ENCODE assay signal across 26 cellular contexts in the genomic region with DNA sequence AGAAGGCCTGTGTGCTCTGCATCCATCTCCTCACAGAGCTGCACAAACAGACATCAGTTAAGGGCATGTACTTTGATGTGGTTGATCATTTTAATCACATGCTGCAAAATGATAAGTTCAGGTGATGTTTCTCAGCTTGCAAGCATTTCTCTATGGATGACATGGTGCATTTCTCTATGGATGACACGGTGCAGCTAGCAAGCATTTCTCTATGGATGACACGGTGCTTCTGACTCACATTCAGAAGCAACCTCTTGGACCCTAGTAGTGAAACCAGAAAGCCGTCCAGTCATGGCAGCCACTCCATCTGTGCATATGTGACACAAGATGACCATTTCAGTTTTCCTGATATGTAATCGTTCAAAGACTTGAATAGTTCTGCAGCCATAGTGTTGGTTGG.
"Had no signal": no experiment of that assay in that cellular context is flagged by ENCODE, and none has a peak within 500 bp of the region (broad histone marks: within the 10 kb centered on the region; RNA-seq: fewer than 3 reads in every experiment).

No MANE protein-coding gene starts in this region.

- H3K4me3 ChIP-seq: adrenal gland, breast epithelium, colonic mucosa, SJSA1 had no signal

- H3K4me1 Mint-ChIP-seq: activated B cell treated with CpG ODN at 0.5 μM for 24 hours had no signal

- H3K27ac ChIP-seq: adrenal gland, breast epithelium, colonic mucosa, SJSA1 had no signal

- H3K4me1 ChIP-seq: breast epithelium, colonic mucosa had no signal

- H3K36me3 Mint-ChIP-seq: activated naive CD4-positive, alpha-beta T cell treated with anti-CD3 and anti-CD28 coated beads, Interleukin-2, amount 10 ng/mL, durations not matched to agents 7 days and 5 days; activated naive CD8-positive, alpha-beta T cell treated with anti-CD3 and anti-CD28 coated beads, Interleukin-2, amount 10 ng/mL, durations not matched to agents 7 days and 5 days had no signal

- H3K4me3 Mint-ChIP-seq: activated B cell treated with CpG ODN at 0.5 μM for 24 hours; activated naive CD4-positive, alpha-beta T cell treated with anti-CD3 and anti-CD28 coated beads, Interleukin-2, amount 10 ng/mL, durations not matched to agents 7 days and 5 days; activated naive CD8-positive, alpha-beta T cell treated with anti-CD3 and anti-CD28 coated beads, Interleukin-2, amount 10 ng/mL, durations not matched to agents 7 days and 5 days; T-helper 1 cell treated with Interleukin-12 subunit alpha and Interleukin-12 subunit beta and Interleukin-4 antibody, amounts not matched to agents 30 μg/mL and 1 μg/mL, for 36 hours had no signal

- H3K27ac Mint-ChIP-seq: activated B cell treated with CpG ODN at 0.5 μM for 24 hours; activated naive CD4-positive, alpha-beta T cell treated with anti-CD3 and anti-CD28 coated beads, Interleukin-2, amount 10 ng/mL, durations not matched to agents 7 days and 5 days; activated naive CD8-positive, alpha-beta T cell treated with anti-CD3 and anti-CD28 coated beads, Interleukin-2, amount 10 ng/mL, durations not matched to agents 7 days and 5 days; T-helper 1 cell treated with Interleukin-12 subunit alpha and Interleukin-12 subunit beta and Interleukin-4 antibody, amounts not matched to agents 30 μg/mL and 1 μg/mL, for 36 hours had no signal

- H3K9me3 ChIP-seq: adrenal gland, breast epithelium, colonic mucosa, SJSA1 had no signal

- ATAC-seq: Panc1, SK-N-SH treated with all-trans-retinoic acid at 6 μM for 48 hours had no signal

- H3K27me3 ChIP-seq: adrenal gland, breast epithelium, colonic mucosa, SJSA1 had no signal

- DNase-seq: activated B cell treated with CpG ODN at 0.5 μM for 24 hours; activated CD4-positive, alpha-beta T cell treated with anti-CD3 and anti-CD28 coated beads, Interleukin-2, amount 50 U/mL, for 48 hours; activated gamma-delta T cell; activated naive CD4-positive, alpha-beta T cell treated with anti-CD3 and anti-CD28 coated beads, Interleukin-2, amount 10 ng/mL, durations not matched to agents 7 days and 5 days; activated naive CD8-positive, alpha-beta T cell treated with anti-CD3 and anti-CD28 coated beads, Interleukin-2, amount 10 ng/mL, durations not matched to agents 7 days and 5 days; adrenal gland; anterior cingulate cortex; caudate nucleus; colonic mucosa; Kasumi-1; KBM-7; NCI-H1105 treated with DMSO at 0.1 percent for 48 hours; NCI-H1436 treated with DMSO at 0.1 percent for 48 hours; NCI-H187; NCI-H2081; NCI-H510A treated with DMSO at 0.1 percent for 48 hours; NCI-H69; NK-92 treated with Interleukin-12 subunit alpha and Interleukin-12 subunit beta, amount 100 ng/mL, for 24 hours; OCI-M1; SHP77; SW 1271 had no signal

- H3K9me3 Mint-ChIP-seq: activated B cell treated with CpG ODN at 0.5 μM for 24 hours; activated naive CD4-positive, alpha-beta T cell treated with anti-CD3 and anti-CD28 coated beads, Interleukin-2, amount 10 ng/mL, durations not matched to agents 7 days and 5 days; activated naive CD8-positive, alpha-beta T cell treated with anti-CD3 and anti-CD28 coated beads, Interleukin-2, amount 10 ng/mL, durations not matched to agents 7 days and 5 days; T-helper 1 cell treated with Interleukin-12 subunit alpha and Interleukin-12 subunit beta and Interleukin-4 antibody, amounts not matched to agents 30 μg/mL and 1 μg/mL, for 36 hours had no signal

- H3K36me3 ChIP-seq: adrenal gland, breast epithelium, colonic mucosa, SJSA1 had no signal
